In the genomic region with DNA sequence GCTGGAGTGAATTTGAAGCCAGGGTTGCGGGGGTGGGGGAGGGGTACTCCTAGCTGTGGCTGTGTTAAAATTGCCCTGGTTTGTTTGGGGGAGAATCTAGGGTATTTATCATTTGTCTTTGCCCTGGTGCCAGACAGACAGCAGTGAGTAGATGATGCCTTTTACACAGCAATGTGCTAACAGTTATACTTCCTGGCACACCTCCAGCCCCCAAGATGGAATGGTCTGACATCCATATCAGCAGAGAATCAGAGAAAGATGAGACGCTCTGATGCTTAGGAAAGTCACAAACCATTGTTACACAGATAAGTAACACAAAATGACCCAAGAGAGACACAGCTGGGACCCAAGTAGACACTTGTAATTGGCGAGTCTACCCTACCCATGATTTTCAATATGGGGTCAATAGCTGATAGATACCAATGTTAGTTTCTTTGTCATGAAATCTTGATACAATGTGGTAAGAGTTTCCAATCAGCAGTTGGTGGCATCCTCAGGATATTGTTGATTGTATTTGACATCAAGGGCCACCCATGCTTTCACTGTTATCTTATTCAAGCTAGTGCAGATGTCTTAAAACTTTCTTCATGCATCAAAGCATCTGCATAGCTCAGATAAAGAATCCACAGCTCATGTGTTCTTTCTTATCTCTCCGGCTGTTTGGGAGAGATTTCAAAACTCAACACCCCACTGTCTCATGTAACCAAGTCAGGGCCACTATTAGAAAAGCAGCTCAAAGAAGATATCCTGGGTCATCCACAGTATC, we compare ENCODE assay signal across 24 cellular contexts. TPM values are rescaled to one million over a fixed set of nuclear protein-coding genes. Genes with fewer than 3 reads are reported as not detected.
DNase-seq lines count a peak whose midpoint lies in the region; ATAC-seq and TF ChIP-seq lines count a peak whose summit lies in the region.
"Had no signal": no experiment of that assay in that cellular context is flagged by ENCODE, and none has a peak within 500 bp of the region (broad histone marks: within the 10 kb centered on the region; RNA-seq: fewer than 3 reads in every experiment).

No MANE protein-coding gene starts in this region.

- H3K4me1 ChIP-seq in Loucy (ENCODE audit: insufficient read depth, low read length, poor library complexity, severe bottlenecking) (peaks cover 40% of the 10 kb centered on the region), spleen (peaks cover 20 to 46% (median 43%) of the 10 kb centered on the region in 6 donors)

- H3K36me3 ChIP-seq in Loucy (ENCODE audit: insufficient read depth, low read length): 0 out of 2 replicates have a peak, but pooled peaks cover 3% of the 10 kb centered on the region
- H3K36me3 ChIP-seq in spleen: peaks cover 0 to 10% (median 0%) of the 10 kb centered on the region in 6 donors
- H3K36me3 ChIP-seq: sigmoid colon had no signal

- H3K4me3 ChIP-seq in Loucy (ENCODE audit: low read length, poor library complexity, severe bottlenecking) (no peak overlapping the region), spleen (peak overlapping the region in 1 of 8 donors; percentile 84)
- H3K4me3 ChIP-seq: lung, sigmoid colon had no signal

- H3K27ac ChIP-seq in spleen: peak overlapping the region in 7 of 8 donors; percentile 59 to 98 (median 97)
- H3K27ac ChIP-seq: 22Rv1, RWPE1, sigmoid colon had no signal

- peaks cover 6% of the 10 kb centered on the region; the same call in 1 of the 2 replicates for H3F3A ChIP-seq in Loucy (ENCODE audit: low read depth)

- H3K79me2 ChIP-seq in Loucy (ENCODE audit: insufficient read depth, low read length): peaks cover 32% of the 10 kb centered on the region

- H3K27me3 ChIP-seq in Loucy (ENCODE audit: insufficient read depth, low read length, poor library complexity, severe bottlenecking): peaks cover 5% of the 10 kb centered on the region
- H3K27me3 ChIP-seq in spleen (replicated peaks in 1 of 7): no peaks in the 10 kb centered on the region
- H3K27me3 ChIP-seq: dorsolateral prefrontal cortex, sigmoid colon had no signal

- H4K20me1 ChIP-seq in Loucy (ENCODE audit: insufficient read depth, low read length, poor library complexity, severe bottlenecking): peaks cover 13% of the 10 kb centered on the region

- no peaks in the 10 kb centered on the region for H3K9me3 ChIP-seq in Loucy (ENCODE audit: insufficient read depth, low read depth, low read length)
- H3K9me3 ChIP-seq in spleen: no peaks in the 10 kb centered on the region
- H3K9me3 ChIP-seq: Caco-2, sigmoid colon had no signal

- no peaks in the 10 kb centered on the region for H3K9me2 ChIP-seq in Loucy (replicated peaks; ENCODE audit: low read depth, low read length)

- H3K9ac ChIP-seq in Loucy (ENCODE audit: low read depth, low read length, poor library complexity, severe bottlenecking): peak overlapping the region; percentile 77

- TF ChIP-seq CTCF in Loucy (conservative IDR thresholded peaks at IDR 0.05; ENCODE audit: low read length) (no peak), spleen (IDR thresholded peaks at IDR 0.05 in 8 of 11, conservative IDR thresholded peaks at IDR 0.05 in 3 of 11) (no peak), omental fat pad (IDR thresholded peaks at IDR 0.05) (no peak)

- DNase-seq in DMS 273 (lab: John Stamatoyannopoulos, UW; ENCODE audit: unreplicated experiment) (peak; percentile 3), DMS 273 treated with DMSO at 0.1 percent for 48 hours (lab: John Stamatoyannopoulos, UW) (no peak), amniotic epithelial cell (ENCODE audit: low read depth) (peak; percentile 72), spleen (no peak), omental fat pad (ENCODE audit: low spot score) (no peak), NCI-H146 treated with DMSO at 0.1 percent for 48 hours (lab: John Stamatoyannopoulos, UW; ENCODE audit: unreplicated experiment) (no peak), NOMO-1 (lab: John Stamatoyannopoulos, UW; ENCODE audit: unreplicated experiment in 2 of 2) (no peak)
- DNase-seq: activated CD4-positive, alpha-beta memory T cell treated with anti-CD3 and anti-CD28 coated beads for 36 hours; activated CD4-positive, CD25-positive, alpha-beta regulatory T cell; activated CD8-positive, alpha-beta memory T cell treated with anti-CD3 and anti-CD28 coated beads, Interleukin-2, amount 50 U/mL, for 48 hours; activated naive CD8-positive, alpha-beta T cell treated with anti-CD3 and anti-CD28 coated beads for 36 hours; Caco-2; dorsolateral prefrontal cortex; IMR-90; kidney; NCI-H1436 treated with DMSO at 0.1 percent for 48 hours; NCI-H524; sigmoid colon; stimulated activated CD4-positive, alpha-beta T cell treated with anti-CD3 and anti-CD28 coated beads, Interleukin-15, amount 100 ng/mL, for 24 hours had no signal

- no peak for ATAC-seq in omental fat pad (ENCODE audit: low FRiP score)
- ATAC-seq: activated T-helper 17 cell treated with anti-CD3 and anti-CD28 coated beads, Interleukin-2, amount 50 U/mL, for 72 hours had no signal

- 88 to 93% (median 91%) methylated on average over 4 of the region's 4 CpGs for WGBS in spleen, 5 donors

- intact Hi-C loops in spleen (cut with DNase I; ENCODE audit: low total_unique reads): no loop called here

- peak overlapping the region; percentile 96 for H3K4me2 ChIP-seq in Loucy (ENCODE audit: low read depth, low read length, poor library complexity, severe bottlenecking)

- peak overlapping the region; percentile 95; the same call in 1 of the 2 replicates for H2AFZ ChIP-seq in Loucy (ENCODE audit: low read length)

- no peak for TF ChIP-seq POLR2A in spleen (IDR thresholded peaks at IDR 0.05)

RNA-seq across cellular contexts. Expression of a gene that starts 2.6 kb away (rescaled TPM):
- 10 to 100 TPM; 40.7 to 69.2 (median 47.4) TPM for total RNA-seq in spleen
- 10 to 100 TPM; 28.3 to 42.1 (median 39.4) TPM for polyA plus RNA-seq in spleen
- total RNA-seq in omental fat pad: 10 to 100 TPM; 12.2 to 25.9 (median 20.5) TPM

Comparison
In these comparisons a context has a peak if more than half of its experiments do, and no peak if none do; other contexts are left out.
1. DNase-seq: peak in DMS 273 (single experiment) and amniotic epithelial cell (single experiment); none in DMS 273 treated with DMSO at 0.1 percent for 48 hours (single experiment), spleen (single experiment), omental fat pad (single experiment), NCI-H146 treated with DMSO at 0.1 percent for 48 hours (single experiment) and NOMO-1 (0 of 2).